In genomic region chrX:114365045-114365834, GRCh38 we compare ENCODE assay signal across 1 cellular context.
TF ChIP-seq lines count a peak whose summit lies in the region.

No MANE protein-coding gene starts in this region.

TF ChIP-seq in HCT116, 20 proteins besides CTCF, POLR2A, EP300 and RAD21 (continued from another document):
- TF ChIP-seq CEBPB (IDR thresholded peaks at IDR 0.05; ENCODE audit: low read depth), result no peak
- no peak for TF ChIP-seq SRF (IDR thresholded peaks at IDR 0.05; ENCODE audit: low read depth)
- TF ChIP-seq ZFX (IDR thresholded peaks at IDR 0.05), result no peak
- no peak for TF ChIP-seq JUND (IDR thresholded peaks at IDR 0.05)
- no peak for TF ChIP-seq EZH2 (IDR thresholded peaks at IDR 0.05)
